Comparison of ENCODE assay signal across 8 cellular contexts in the genomic region with DNA sequence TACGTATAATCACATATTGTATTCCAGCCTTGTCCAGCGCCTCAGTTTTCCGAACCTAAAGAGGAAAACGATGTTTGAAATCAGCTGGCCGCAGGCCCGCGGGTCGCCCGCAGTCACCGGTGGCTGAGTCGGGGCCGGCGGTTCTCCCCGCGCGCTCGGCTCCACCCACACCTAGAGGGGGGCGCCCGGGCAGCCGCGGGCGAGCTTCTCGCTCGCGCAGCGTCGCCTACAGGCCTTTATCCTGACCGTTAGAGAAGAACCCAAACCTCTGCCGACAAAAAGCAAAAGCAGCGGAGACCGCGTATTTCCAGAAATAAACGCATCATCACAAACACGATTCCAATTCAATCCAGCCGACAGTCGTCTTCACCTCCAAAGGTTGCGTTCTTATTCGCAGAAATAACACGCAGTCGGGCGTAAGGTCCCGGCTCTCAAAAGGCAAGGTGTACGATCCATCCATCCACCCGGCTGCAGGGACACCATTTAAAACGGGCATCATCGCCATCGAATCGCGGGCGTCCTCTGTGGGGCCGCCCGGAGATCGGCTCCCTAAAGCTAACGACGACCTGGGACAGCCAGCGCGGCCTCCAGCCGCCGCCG. TPM values are rescaled to one million over a fixed set of nuclear protein-coding genes. Genes with fewer than 3 reads are reported as not detected.
A peak's percentile ranks its signal among the peaks of the same experiment; 100 is the strongest.
DNase-seq lines count a peak whose midpoint lies in the region; TF ChIP-seq lines count a peak whose summit lies in the region.

No MANE protein-coding gene starts in this region.

- no peak overlapping the region for H2BK15ac ChIP-seq in H9 (ENCODE audit: low read depth, low read length)

- H4K8ac ChIP-seq in H9 (replicated peaks; ENCODE audit: insufficient read length, low read depth, low read length), result no peak overlapping the region

- no peaks in the 10 kb centered on the region; the same call in 1 of the 2 replicates for H3F3A ChIP-seq in Loucy (ENCODE audit: low read depth)

- no peak overlapping the region for H2BK120ac ChIP-seq in H9 (ENCODE audit: low read depth, low read length, poor library complexity, severe bottlenecking)

- peaks cover 15% of the 10 kb centered on the region for H3K23me2 ChIP-seq in H9 (ENCODE audit: insufficient read length, low read depth, low read length, poor library complexity, severe bottlenecking)

- no peak overlapping the region for H3T11ph ChIP-seq in H9 (ENCODE audit: low read length)

- H3K27ac Mint-ChIP-seq in H9, result peak overlapping the region; percentile 95 to 99 (median 97)
- H3K27ac Mint-ChIP-seq in activated naive CD4-positive, alpha-beta T cell treated with anti-CD3 and anti-CD28 coated beads, Interleukin-2, amount 10 ng/mL, durations not matched to agents 7 days and 5 days, result peak overlapping the region; percentile 93

- H3K23ac ChIP-seq in H9 (ENCODE audit: insufficient read length, low read depth, low read length), result no peak overlapping the region

- H3K79me1 ChIP-seq in H9 (ENCODE audit: insufficient read depth, low read depth, low read length, poor library complexity, severe bottlenecking), result no peaks in the 10 kb centered on the region

- no peak overlapping the region for H4K5ac ChIP-seq in H9 (ENCODE audit: insufficient read length, low read depth, low read length)

- peak overlapping the region; percentile 53 for H3K18ac ChIP-seq in H9 (ENCODE audit: insufficient read length, low read depth, low read length)

- H3K4me2 ChIP-seq in H9 (ENCODE audit: insufficient read depth, insufficient read length, low read length), result peak overlapping the region; percentile 94
- peak overlapping the region; percentile 95 for H3K4me2 ChIP-seq in Loucy (ENCODE audit: low read depth, low read length, poor library complexity, severe bottlenecking)
- H3K4me2 ChIP-seq in osteoblast (ENCODE audit: insufficient read depth, low read length), result peak overlapping the region; percentile 78

- no peaks in the 10 kb centered on the region for H3K27me3 Mint-ChIP-seq in H9 (ENCODE audit: low read depth)
- no peaks in the 10 kb centered on the region for H3K27me3 Mint-ChIP-seq in activated naive CD4-positive, alpha-beta T cell treated with anti-CD3 and anti-CD28 coated beads, Interleukin-2, amount 10 ng/mL, durations not matched to agents 7 days and 5 days

- H3K36me3 ChIP-seq in Loucy (ENCODE audit: insufficient read depth, low read length), result no peaks in the 10 kb centered on the region
- peaks cover 22% of the 10 kb centered on the region for H3K36me3 ChIP-seq in SJSA1
- H3K36me3 ChIP-seq in osteoblast (ENCODE audit: insufficient read depth, low read length), result no peaks in the 10 kb centered on the region
- no peaks in the 10 kb centered on the region for H3K36me3 ChIP-seq in thymus (ENCODE audit: control insufficient read depth, insufficient read depth)

- no peak overlapping the region for H4K91ac ChIP-seq in H9 (ENCODE audit: insufficient read length, low read depth, low read length)

- peak overlapping the region; percentile 88 to 99 for H3K4me3 Mint-ChIP-seq in H9
- peak overlapping the region; percentile 84 for H3K4me3 Mint-ChIP-seq in activated naive CD4-positive, alpha-beta T cell treated with anti-CD3 and anti-CD28 coated beads, Interleukin-2, amount 10 ng/mL, durations not matched to agents 7 days and 5 days

- H3K36me3 Mint-ChIP-seq in H9 (ENCODE audit: insufficient read depth in 1 of 3, low read depth in 3 of 3), result peaks cover 0 to 5% (median 1%) of the 10 kb centered on the region in 3 experiments; a peak in 4 of 7 replicates
- peaks cover 16% of the 10 kb centered on the region for H3K36me3 Mint-ChIP-seq in activated naive CD4-positive, alpha-beta T cell treated with anti-CD3 and anti-CD28 coated beads, Interleukin-2, amount 10 ng/mL, durations not matched to agents 7 days and 5 days

- CTCF ChIA-PET in activated naive CD4-positive, alpha-beta T cell treated with anti-CD3 and anti-CD28 coated beads, Interleukin-2, amount 10 ng/mL, durations not matched to agents 7 days and 5 days (lab: Charles Lee), result interaction anchor here (1.1 to 1.9 kb wide), 5 partner anchors 70 to 146 kb away, joined by 3 to 7 read pairs (median 3); no protein-coding TSS in a partner anchor

- peaks cover 22% of the 10 kb centered on the region; the same call in 1 of the 2 replicates for H3K79me2 ChIP-seq in H9 (ENCODE audit: insufficient read depth, low read length)
- H3K79me2 ChIP-seq in Loucy (ENCODE audit: insufficient read depth, low read length), result peaks cover 97% of the 10 kb centered on the region
- H3K79me2 ChIP-seq in osteoblast (ENCODE audit: insufficient read depth, low read length), result peaks cover 92% of the 10 kb centered on the region

- H2AFZ ChIP-seq in H9 (ENCODE audit: low read length) (no peak overlapping the region), Loucy (ENCODE audit: low read length) (peak overlapping the region; percentile 87), osteoblast (ENCODE audit: low read length) (peak overlapping the region; percentile 96)

- peak; percentile 78 for DNase-seq in ELF-1 (ENCODE audit: low read depth, low spot score)
- peak; percentile 60 for DNase-seq in H9
- DNase-seq in SJSA1 (ENCODE audit: low read depth in 1 of 2, low spot score in 2 of 2), result peak; percentile 79 to 84
- DNase-seq in activated naive CD4-positive, alpha-beta T cell treated with anti-CD3 and anti-CD28 coated beads, Interleukin-2, amount 10 ng/mL, durations not matched to agents 7 days and 5 days, result peak; percentile 81
- DNase-seq in glomerular visceral epithelial cell (ENCODE audit: extremely low spot score), result peak; percentile 83
- DNase-seq in osteoblast (ENCODE audit: insufficient read length, low spot score, missing footprints), result peak; percentile 90

- no peak overlapping the region for H2AK5ac ChIP-seq in H9 (ENCODE audit: insufficient read length, low read length)

- H3K4me1 ChIP-seq in H9 (ENCODE audit: insufficient read depth, low read length) (no peaks in the 10 kb centered on the region), Loucy (ENCODE audit: insufficient read depth, low read length, poor library complexity, severe bottlenecking) (peaks cover 51% of the 10 kb centered on the region), SJSA1 (replicated peaks) (peaks cover 6% of the 10 kb centered on the region; the same call in 1 of the 2 replicates), osteoblast (ENCODE audit: insufficient read depth, low read length) (peaks cover 33% of the 10 kb centered on the region), thymus (ENCODE audit: control insufficient read depth, insufficient read depth, low read length) (peaks cover 5% of the 10 kb centered on the region)

- peak overlapping the region; percentile 93 for H3K4me3 ChIP-seq in Loucy (ENCODE audit: low read length, poor library complexity, severe bottlenecking)
- peak overlapping the region; percentile 86 for H3K4me3 ChIP-seq in SJSA1
- peak overlapping the region; percentile 92 for H3K4me3 ChIP-seq in osteoblast (ENCODE audit: insufficient read depth, low read length)
- peak overlapping the region; percentile 81 for H3K4me3 ChIP-seq in thymus (ENCODE audit: low read length)

- H2BK5ac ChIP-seq in H9 (ENCODE audit: insufficient read length, low read length), result no peak overlapping the region

- peak overlapping the region; percentile 60; the same call in 1 of the 2 replicates for H3K14ac ChIP-seq in H9 (ENCODE audit: insufficient read depth, low read length)

- H3K9me3 ChIP-seq in H9 (ENCODE audit: control insufficient read depth, low read depth, low read length) (no peaks in the 10 kb centered on the region), Loucy (ENCODE audit: insufficient read depth, low read depth, low read length) (no peaks in the 10 kb centered on the region), SJSA1 (replicated peaks) (no peaks in the 10 kb centered on the region), osteoblast (ENCODE audit: low read depth, low read length) (no peaks in the 10 kb centered on the region), thymus (ENCODE audit: control insufficient read depth) (no peaks in the 10 kb centered on the region)

- H2BK20ac ChIP-seq in H9 (ENCODE audit: low read depth, low read length, poor library complexity, severe bottlenecking), result no peak overlapping the region

- no peak overlapping the region for H3K4ac ChIP-seq in H9 (ENCODE audit: low read depth, low read length)

- WGBS in H9 (ENCODE audit: extremely low coverage, insufficient read length, low lambda C conversion rate), result no CpG with 5 or more reads among the region's 60 CpGs
- under 1% methylated on average over 60 of the region's 60 CpGs for WGBS in thymus

- H2BK12ac ChIP-seq in H9 (ENCODE audit: insufficient read length, low read depth, low read length), result no peak overlapping the region

- H3K9me3 Mint-ChIP-seq in H9, result no peaks in the 10 kb centered on the region
- H3K9me3 Mint-ChIP-seq in activated naive CD4-positive, alpha-beta T cell treated with anti-CD3 and anti-CD28 coated beads, Interleukin-2, amount 10 ng/mL, durations not matched to agents 7 days and 5 days, result no peaks in the 10 kb centered on the region

- no peak overlapping the region for H3K27ac ChIP-seq in H9 (ENCODE audit: insufficient read length, low read depth, low read length)
- peak overlapping the region; percentile 87 for H3K27ac ChIP-seq in SJSA1
- peak overlapping the region; percentile 65 for H3K27ac ChIP-seq in osteoblast (ENCODE audit: low read depth, low read length)
- H3K27ac ChIP-seq in thymus (ENCODE audit: low read depth), result peak overlapping the region; percentile 97

- peaks cover 35% of the 10 kb centered on the region in 2 experiments for H3K4me1 Mint-ChIP-seq in H9
- peaks cover 50% of the 10 kb centered on the region for H3K4me1 Mint-ChIP-seq in activated naive CD4-positive, alpha-beta T cell treated with anti-CD3 and anti-CD28 coated beads, Interleukin-2, amount 10 ng/mL, durations not matched to agents 7 days and 5 days

- H3K9ac ChIP-seq in H9 (ENCODE audit: extremely low read depth, insufficient read length, low read length) (peak overlapping the region; percentile 67), Loucy (ENCODE audit: low read depth, low read length, poor library complexity, severe bottlenecking) (peak overlapping the region; percentile 99)

- H3K56ac ChIP-seq in H9 (ENCODE audit: insufficient read length, low read depth, low read length), result no peak overlapping the region

- H4K20me1 ChIP-seq in H9 (ENCODE audit: control insufficient read depth, insufficient read depth, insufficient read length) (no peaks in the 10 kb centered on the region), Loucy (ENCODE audit: insufficient read depth, low read length, poor library complexity, severe bottlenecking) (peaks cover 83% of the 10 kb centered on the region), osteoblast (ENCODE audit: insufficient read depth, low read length) (peaks cover 35% of the 10 kb centered on the region)

- no peaks in the 10 kb centered on the region for H3K9me2 ChIP-seq in Loucy (replicated peaks; ENCODE audit: low read depth, low read length)

- peak; percentile 52 for TF ChIP-seq CTCF in H9 (conservative IDR thresholded peaks at IDR 0.05)
- TF ChIP-seq CTCF in Loucy (conservative IDR thresholded peaks at IDR 0.05; ENCODE audit: low read length), result peak; percentile 59
- TF ChIP-seq CTCF in osteoblast (IDR thresholded peaks at IDR 0.05; ENCODE audit: extremely low read depth, low read depth, low read length), result peak; percentile 57

- H3K27me3 ChIP-seq in H9 (ENCODE audit: insufficient read depth, low read length) (no peaks in the 10 kb centered on the region), Loucy (ENCODE audit: insufficient read depth, low read length, poor library complexity, severe bottlenecking) (no peaks in the 10 kb centered on the region), SJSA1 (replicated peaks) (no peaks in the 10 kb centered on the region), osteoblast (ENCODE audit: insufficient read depth, low read length) (no peaks in the 10 kb centered on the region), thymus (ENCODE audit: control insufficient read depth, insufficient read depth) (no peaks in the 10 kb centered on the region)

RNA-seq across cellular contexts. Expression of gene NIPBL, which starts 0.7 kb away (rescaled TPM):
- total RNA-seq in H9 (2021), result 56.0 and 61.3 TPM in 2 replicates
- 10.1 and 18.9 TPM in 2 replicates for total RNA-seq in SJSA1 (2014; rRNA removed; shearing (Covaris generic))
- 22.8 and 29.5 TPM in 2 replicates for total RNA-seq in osteoblast
- polyA plus RNA-seq in thymus, result 38.4 TPM
